Comparison of ENCODE assay signal across 8 cellular contexts in the genomic region with DNA sequence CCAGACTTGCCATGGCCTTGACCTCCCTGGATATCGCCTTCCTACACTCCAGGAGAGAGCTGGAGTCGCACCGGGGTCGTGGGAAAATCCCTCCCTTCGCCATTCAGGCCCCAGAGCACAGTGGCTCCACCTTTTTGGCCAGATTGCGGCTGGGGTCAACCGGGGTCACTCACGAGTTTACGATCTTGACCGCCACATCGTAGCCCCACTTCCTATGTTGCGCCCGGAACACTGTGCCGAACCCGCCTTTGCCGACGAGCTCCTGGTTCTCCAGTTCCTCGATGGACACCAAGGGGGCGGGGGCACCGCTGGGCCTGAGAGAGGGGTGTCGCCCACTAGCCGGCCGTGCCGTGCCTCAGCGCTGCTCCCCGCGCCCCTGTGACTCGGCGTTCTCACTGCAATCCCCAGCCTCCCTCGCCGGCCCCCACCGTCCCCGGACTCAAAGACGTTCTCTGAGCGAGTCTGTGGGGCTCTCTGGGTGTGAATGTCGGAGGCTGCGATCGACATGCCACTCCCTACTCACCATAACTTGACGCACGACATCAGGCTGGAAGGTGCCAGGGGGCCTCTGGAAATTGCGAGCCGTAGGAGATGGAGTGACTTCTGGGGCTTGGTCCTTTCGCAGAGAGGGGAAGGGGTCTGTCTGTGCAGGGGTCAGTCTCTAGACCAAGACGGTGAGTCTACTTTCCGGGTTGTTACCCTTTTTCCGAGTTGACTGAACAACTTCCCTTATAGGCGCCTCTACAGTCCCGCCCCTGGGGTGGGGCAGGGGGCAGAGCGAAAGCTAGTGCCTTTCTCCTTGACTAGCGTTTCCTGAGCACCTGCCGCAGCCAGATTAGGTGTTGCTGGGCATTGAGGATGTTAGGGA. TPM values are rescaled to one million over a fixed set of nuclear protein-coding genes. Genes with fewer than 3 reads are reported as not detected.
DNase-seq lines count a peak whose midpoint lies in the region; ATAC-seq and TF ChIP-seq lines count a peak whose summit lies in the region.

RIPK3 (minus strand) TSS at position 708 of the 868 bp plus-strand sequence; CDS start at position 543, 165 bp downstream.

- no peaks in the 10 kb centered on the region for H3K36me3 ChIP-seq in thoracic aorta

- H3K4me3 ChIP-seq in thoracic aorta = peak within 1 kb of the TSS; percentile 61

- peak within 1 kb of the TSS; percentile 95 for H3K27ac Mint-ChIP-seq in activated CD4-positive, alpha-beta T cell treated with anti-CD3 and anti-CD28 coated beads, Interleukin-2, amount 10 ng/mL, durations not matched to agents 7 days and 5 days
- peak within 1 kb of the TSS; percentile 84 to 93 for H3K27ac Mint-ChIP-seq in effector memory CD8-positive, alpha-beta T cell
- peak within 1 kb of the TSS; percentile 70 to 98 (median 95) for H3K27ac Mint-ChIP-seq in naive thymus-derived CD8-positive, alpha-beta T cell

- H3K27ac ChIP-seq in thoracic aorta = no peak within 1 kb of the TSS

- CTCF ChIA-PET in activated CD4-positive, alpha-beta T cell treated with anti-CD3 and anti-CD28 coated beads, Interleukin-2, amount 10 ng/mL, durations not matched to agents 7 days and 5 days (lab: Charles Lee) = interaction anchor here (0.7 to 6.0 kb wide), 14 partner anchors 10 to 97 kb away, joined by 3 to 35 read pairs (median 4); partner anchors contain the start of genes CBLN3, CIDEB, KHNYN and TINF2

- H3K4me3 Mint-ChIP-seq in activated CD4-positive, alpha-beta T cell treated with anti-CD3 and anti-CD28 coated beads, Interleukin-2, amount 10 ng/mL, durations not matched to agents 7 days and 5 days = peak within 1 kb of the TSS; percentile 94
- peak within 1 kb of the TSS; percentile 90 for H3K4me3 Mint-ChIP-seq in effector memory CD8-positive, alpha-beta T cell
- H3K4me3 Mint-ChIP-seq in naive thymus-derived CD8-positive, alpha-beta T cell = peak within 1 kb of the TSS; percentile 88 to 98 (median 96)

- TF ChIP-seq CTCF in thoracic aorta (IDR thresholded peaks at IDR 0.05) = no peak

- no peaks in the 10 kb centered on the region for H3K9me3 Mint-ChIP-seq in activated CD4-positive, alpha-beta T cell treated with anti-CD3 and anti-CD28 coated beads, Interleukin-2, amount 10 ng/mL, durations not matched to agents 7 days and 5 days
- H3K9me3 Mint-ChIP-seq in effector memory CD8-positive, alpha-beta T cell = no peaks in the 10 kb centered on the region
- H3K9me3 Mint-ChIP-seq in naive thymus-derived CD8-positive, alpha-beta T cell = no peaks in the 10 kb centered on the region

- H3K36me3 Mint-ChIP-seq in activated CD4-positive, alpha-beta T cell treated with anti-CD3 and anti-CD28 coated beads, Interleukin-2, amount 10 ng/mL, durations not matched to agents 7 days and 5 days (ENCODE audit: low read depth) = peaks cover 30% of the 10 kb centered on the region
- H3K36me3 Mint-ChIP-seq in effector memory CD8-positive, alpha-beta T cell (ENCODE audit: insufficient read depth) = peaks cover 15% of the 10 kb centered on the region
- peaks cover 0 to 31% (median 7%) of the 10 kb centered on the region in 3 donors for H3K36me3 Mint-ChIP-seq in naive thymus-derived CD8-positive, alpha-beta T cell

- H3K27me3 Mint-ChIP-seq in activated CD4-positive, alpha-beta T cell treated with anti-CD3 and anti-CD28 coated beads, Interleukin-2, amount 10 ng/mL, durations not matched to agents 7 days and 5 days = peaks cover 31% of the 10 kb centered on the region
- H3K27me3 Mint-ChIP-seq in effector memory CD8-positive, alpha-beta T cell = peaks cover 11 to 34% of the 10 kb centered on the region in 2 donors
- peaks cover 5 to 14% (median 12%) of the 10 kb centered on the region in 5 donors for H3K27me3 Mint-ChIP-seq in naive thymus-derived CD8-positive, alpha-beta T cell

- ATAC-seq in GM19328 (IDR thresholded peaks at IDR 0.05; ENCODE audit: unreplicated experiment) (peak; percentile 95), HG03432 (IDR thresholded peaks at IDR 0.05; ENCODE audit: unreplicated experiment) (peak; percentile 86), thoracic aorta (ENCODE audit: insufficient number of reproducible peaks, low FRiP score, low read depth) (no peak)
- peak; percentile 89 for ATAC-seq in effector memory CD8-positive, alpha-beta T cell (replicated peaks)
- ATAC-seq in naive thymus-derived CD8-positive, alpha-beta T cell = peak; percentile 94 to 95

- H3K4me1 ChIP-seq in thoracic aorta (ENCODE audit: control insufficient read depth in 1 of 2, low read depth in 2 of 2) = peaks cover 3 to 6% of the 10 kb centered on the region in 2 donors

- POLR2A ChIA-PET in activated CD4-positive, alpha-beta T cell treated with anti-CD3 and anti-CD28 coated beads, Interleukin-2, amount 10 ng/mL, durations not matched to agents 7 days and 5 days (lab: Charles Lee) = interaction anchor here (0.8 to 1.2 kb wide), 2 partner anchors 90 to 92 kb away, joined by 3 read pairs; partner anchors contain the start of genes CBLN3 and KHNYN
- POLR2A ChIA-PET in naive thymus-derived CD8-positive, alpha-beta T cell (lab: Charles Lee) = interaction anchor here (0.6 to 7.0 kb wide), 10 partner anchors 26 to 103 kb away, joined by 3 to 53 read pairs (median 4); partner anchors contain the start of genes CBLN3, KHNYN, LTB4R and RABGGTA

- DNase-seq in activated CD4-positive, alpha-beta T cell treated with anti-CD3 and anti-CD28 coated beads, Interleukin-2, amount 10 ng/mL, durations not matched to agents 7 days and 5 days = peak; percentile 85
- peak; percentile 52 to 65 (median 54) for DNase-seq in effector memory CD8-positive, alpha-beta T cell
- peak; percentile 46 to 82 (median 62) for DNase-seq in naive thymus-derived CD8-positive, alpha-beta T cell
- no peak for DNase-seq in thoracic aorta (ENCODE audit: low spot score)
- no peak for DNase-seq in NCI-H748 (lab: John Stamatoyannopoulos, UW; ENCODE audit: unreplicated experiment)
- no peak for DNase-seq in DMS 273 treated with DMSO at 0.1 percent for 48 hours (lab: John Stamatoyannopoulos, UW)

- no peaks in the 10 kb centered on the region for H3K9me3 ChIP-seq in thoracic aorta

- H3K4me1 Mint-ChIP-seq in activated CD4-positive, alpha-beta T cell treated with anti-CD3 and anti-CD28 coated beads, Interleukin-2, amount 10 ng/mL, durations not matched to agents 7 days and 5 days = peaks cover 35% of the 10 kb centered on the region
- H3K4me1 Mint-ChIP-seq in effector memory CD8-positive, alpha-beta T cell (ENCODE audit: low read depth in 2 of 2) = peaks cover 25 to 32% of the 10 kb centered on the region in 2 donors
- H3K4me1 Mint-ChIP-seq in naive thymus-derived CD8-positive, alpha-beta T cell = peaks cover 12 to 38% (median 32%) of the 10 kb centered on the region in 4 donors

- no peaks in the 10 kb centered on the region for H3K27me3 ChIP-seq in thoracic aorta (replicated peaks; ENCODE audit: insufficient read depth)

RNA-seq across cellular contexts. Expression of gene RIPK3, which starts in this region (rescaled TPM):
- 10 to 100 TPM; 37.5 to 41.4 TPM for total RNA-seq in activated CD4-positive, alpha-beta T cell treated with anti-CD3 and anti-CD28 coated beads, Interleukin-2, amount 10 ng/mL, durations not matched to agents 7 days and 5 days
- 10 to 100 TPM; 32.9 to 35.8 TPM for total RNA-seq in naive thymus-derived CD8-positive, alpha-beta T cell
- 10 to 100 TPM in 1 of 3 donors, 1 to 10 TPM in 2; 5.3 to 11.1 (median 5.6) TPM for polyA plus RNA-seq in naive thymus-derived CD8-positive, alpha-beta T cell
- total RNA-seq in thoracic aorta = 10 to 100 TPM in 1 of 2 donors, 1 to 10 TPM in 1; 6.8 to 17.9 TPM

Comparison
In these comparisons a context has a peak if more than half of its experiments do, and no peak if none do; other contexts are left out.
1. DNase-seq: peak in activated CD4-positive, alpha-beta T cell treated with anti-CD3 and anti-CD28 coated beads, Interleukin-2, amount 10 ng/mL, durations not matched to agents 7 days and 5 days (single experiment), effector memory CD8-positive, alpha-beta T cell (3 of 3) and naive thymus-derived CD8-positive, alpha-beta T cell (10 of 10); none in thoracic aorta (single experiment), NCI-H748 (single experiment) and DMS 273 treated with DMSO at 0.1 percent for 48 hours (single experiment).
2. Peak in every context shown above with its lines, with median percentiles within 50 percentile points of each other: H3K27ac Mint-ChIP-seq and H3K4me3 Mint-ChIP-seq.